ENCODE assay signal across 1 cellular context in genomic region chr2:43518182-43518581, GRCh38.
TF ChIP-seq lines count a peak whose summit lies in the region.

No MANE protein-coding gene starts in this region.

TF ChIP-seq in GM23338, 12 proteins besides CTCF, POLR2A, EP300 and RAD21:
- TF ChIP-seq, protein P1, sequence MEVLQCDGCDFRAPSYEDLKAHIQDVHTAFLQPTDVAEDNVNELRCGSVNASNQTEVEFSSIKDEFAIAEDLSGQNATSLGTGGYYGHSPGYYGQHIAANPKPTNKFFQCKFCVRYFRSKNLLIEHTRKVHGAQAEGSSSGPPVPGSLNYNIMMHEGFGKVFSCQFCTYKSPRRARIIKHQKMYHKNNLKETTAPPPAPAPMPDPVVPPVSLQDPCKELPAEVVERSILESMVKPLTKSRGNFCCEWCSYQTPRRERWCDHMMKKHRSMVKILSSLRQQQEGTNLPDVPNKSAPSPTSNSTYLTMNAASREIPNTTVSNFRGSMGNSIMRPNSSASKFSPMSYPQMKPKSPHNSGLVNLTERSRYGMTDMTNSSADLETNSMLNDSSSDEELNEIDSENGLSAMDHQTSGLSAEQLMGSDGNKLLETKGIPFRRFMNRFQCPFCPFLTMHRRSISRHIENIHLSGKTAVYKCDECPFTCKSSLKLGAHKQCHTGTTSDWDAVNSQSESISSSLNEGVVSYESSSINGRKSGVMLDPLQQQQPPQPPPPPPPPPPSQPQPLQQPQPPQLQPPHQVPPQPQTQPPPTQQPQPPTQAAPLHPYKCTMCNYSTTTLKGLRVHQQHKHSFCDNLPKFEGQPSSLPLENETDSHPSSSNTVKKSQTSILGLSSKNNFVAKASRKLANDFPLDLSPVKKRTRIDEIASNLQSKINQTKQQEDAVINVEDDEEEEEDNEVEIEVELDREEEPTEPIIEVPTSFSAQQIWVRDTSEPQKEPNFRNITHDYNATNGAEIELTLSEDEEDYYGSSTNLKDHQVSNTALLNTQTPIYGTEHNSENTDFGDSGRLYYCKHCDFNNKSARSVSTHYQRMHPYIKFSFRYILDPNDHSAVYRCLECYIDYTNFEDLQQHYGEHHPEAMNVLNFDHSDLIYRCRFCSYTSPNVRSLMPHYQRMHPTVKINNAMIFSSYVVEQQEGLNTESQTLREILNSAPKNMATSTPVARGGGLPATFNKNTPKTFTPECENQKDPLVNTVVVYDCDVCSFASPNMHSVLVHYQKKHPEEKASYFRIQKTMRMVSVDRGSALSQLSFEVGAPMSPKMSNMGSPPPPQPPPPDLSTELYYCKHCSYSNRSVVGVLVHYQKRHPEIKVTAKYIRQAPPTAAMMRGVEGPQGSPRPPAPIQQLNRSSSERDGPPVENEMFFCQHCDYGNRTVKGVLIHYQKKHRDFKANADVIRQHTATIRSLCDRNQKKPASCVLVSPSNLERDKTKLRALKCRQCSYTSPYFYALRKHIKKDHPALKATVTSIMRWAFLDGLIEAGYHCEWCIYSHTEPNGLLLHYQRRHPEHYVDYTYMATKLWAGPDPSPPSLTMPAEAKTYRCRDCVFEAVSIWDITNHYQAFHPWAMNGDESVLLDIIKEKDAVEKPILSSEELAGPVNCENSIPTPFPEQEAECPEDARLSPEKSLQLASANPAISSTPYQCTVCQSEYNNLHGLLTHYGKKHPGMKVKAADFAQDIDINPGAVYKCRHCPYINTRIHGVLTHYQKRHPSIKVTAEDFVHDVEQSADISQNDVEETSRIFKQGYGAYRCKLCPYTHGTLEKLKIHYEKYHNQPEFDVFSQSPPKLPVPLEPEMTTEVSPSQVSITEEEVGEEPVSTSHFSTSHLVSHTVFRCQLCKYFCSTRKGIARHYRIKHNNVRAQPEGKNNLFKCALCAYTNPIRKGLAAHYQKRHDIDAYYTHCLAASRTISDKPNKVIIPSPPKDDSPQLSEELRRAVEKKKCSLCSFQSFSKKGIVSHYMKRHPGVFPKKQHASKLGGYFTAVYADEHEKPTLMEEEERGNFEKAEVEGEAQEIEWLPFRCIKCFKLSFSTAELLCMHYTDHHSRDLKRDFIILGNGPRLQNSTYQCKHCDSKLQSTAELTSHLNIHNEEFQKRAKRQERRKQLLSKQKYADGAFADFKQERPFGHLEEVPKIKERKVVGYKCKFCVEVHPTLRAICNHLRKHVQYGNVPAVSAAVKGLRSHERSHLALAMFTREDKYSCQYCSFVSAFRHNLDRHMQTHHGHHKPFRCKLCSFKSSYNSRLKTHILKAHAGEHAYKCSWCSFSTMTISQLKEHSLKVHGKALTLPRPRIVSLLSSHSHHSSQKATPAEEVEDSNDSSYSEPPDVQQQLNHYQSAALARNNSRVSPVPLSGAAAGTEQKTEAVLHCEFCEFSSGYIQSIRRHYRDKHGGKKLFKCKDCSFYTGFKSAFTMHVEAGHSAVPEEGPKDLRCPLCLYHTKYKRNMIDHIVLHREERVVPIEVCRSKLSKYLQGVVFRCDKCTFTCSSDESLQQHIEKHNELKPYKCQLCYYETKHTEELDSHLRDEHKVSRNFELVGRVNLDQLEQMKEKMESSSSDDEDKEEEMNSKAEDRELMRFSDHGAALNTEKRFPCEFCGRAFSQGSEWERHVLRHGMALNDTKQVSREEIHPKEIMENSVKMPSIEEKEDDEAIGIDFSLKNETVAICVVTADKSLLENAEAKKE (CRISPR knock-in tag; IDR thresholded peaks at IDR 0.05): no peak
- TF ChIP-seq ZNF331 (CRISPR knock-in tag; IDR thresholded peaks at IDR 0.05; ENCODE audit: low read depth) (no peak), STAT1 (IDR thresholded peaks at IDR 0.05; ENCODE audit: unreplicated experiment) (no peak), EZH2 (IDR thresholded peaks at IDR 0.05; ENCODE audit: low read depth, unreplicated experiment) (no peak), CREB1 (CRISPR knock-in tag; IDR thresholded peaks at IDR 0.05; ENCODE audit: low read depth) (no peak), POLR2AphosphoS5 (IDR thresholded peaks at IDR 0.05; ENCODE audit: low read depth) (no peak), JUNB (IDR thresholded peaks at IDR 0.05; ENCODE audit: unreplicated experiment) (no peak)
